ENCODE assay signal across 1 cellular context in the genomic region with DNA sequence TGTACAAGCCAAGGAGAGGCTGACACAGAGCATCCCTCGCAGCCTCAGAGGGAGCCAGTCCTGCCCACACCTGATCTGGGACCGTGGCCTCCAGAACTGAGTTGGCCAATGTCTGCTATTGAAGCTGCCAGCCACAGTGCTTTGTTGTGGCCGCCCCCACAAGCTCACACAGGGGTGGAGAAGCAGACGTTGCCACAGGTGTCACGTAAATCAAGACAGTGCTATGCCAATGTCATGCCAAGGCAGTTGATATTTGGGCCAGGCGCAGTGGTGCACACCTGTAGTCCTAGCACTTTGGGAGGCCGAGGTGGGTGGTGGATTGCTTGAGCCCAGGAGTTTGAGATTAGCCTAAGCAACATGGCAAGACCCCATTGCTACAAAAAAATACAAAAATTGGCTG.
TF ChIP-seq lines count a peak whose summit lies in the region.

No MANE protein-coding gene starts in this region.

TF ChIP-seq in GM12878, 131 proteins besides CTCF, POLR2A, EP300 and RAD21:
- no peak for TF ChIP-seq CBX5 (IDR thresholded peaks at IDR 0.05; ENCODE audit: low read depth)
- TF ChIP-seq IKZF2 (IDR thresholded peaks at IDR 0.05) = no peak
- no peak for TF ChIP-seq ZNF384 (IDR thresholded peaks at IDR 0.05; ENCODE audit: borderline replicate concordance, low read depth, low read length)
- TF ChIP-seq SMAD1 (IDR thresholded peaks at IDR 0.05; ENCODE audit: low read depth, partially characterized antibody) = no peak
- no peak for TF ChIP-seq ZNF207 (IDR thresholded peaks at IDR 0.05; ENCODE audit: borderline replicate concordance)
- no peak for TF ChIP-seq HDGF (IDR thresholded peaks at IDR 0.05)
- TF ChIP-seq BCL11A (IDR thresholded peaks at IDR 0.05; ENCODE audit: low read depth, low read length) = no peak
- TF ChIP-seq ZNF622 (IDR thresholded peaks at IDR 0.05) = no peak
